17 cellular contexts compared by ENCODE assay signal in genomic region chr3:175384569-175384968, GRCh38.
DNase-seq lines count a peak whose midpoint lies in the region; ATAC-seq, FAIRE-seq and TF ChIP-seq lines count a peak whose summit lies in the region.
"Had no signal": no experiment of that assay in that cellular context is flagged by ENCODE, and none has a peak within 500 bp of the region (broad histone marks: within the 10 kb centered on the region; RNA-seq: fewer than 3 reads in every experiment).

No MANE protein-coding gene starts in this region.

- peak overlapping the region; percentile 53 for H2BK20ac ChIP-seq in IMR-90 (ENCODE audit: low read depth, low read length)

- H3K23ac ChIP-seq in IMR-90 (ENCODE audit: low read depth, low read length), result no peak overlapping the region

- CTCF ChIA-PET in IMR-90 (lab: Yijun Ruan, JAX), result interaction anchor here (0.6 kb wide), 1 partner anchor 782 kb away, joined by 3 read pairs; no protein-coding TSS in a partner anchor

- DNase-seq in IMR-90 (no peak), pancreas (no peak), iPS-NIHi7 (ENCODE audit: extremely low spot score) (no peak)
- DNase-seq in stimulated activated CD4-positive, alpha-beta T cell treated with anti-CD3 and anti-CD28 coated beads, Interleukin-4, amount 100 ng/mL, for 4 hours, result no peak
- DNase-seq: CD4-positive, alpha-beta memory T cell; DMS153; DMS79; GF-D8; H9 had no signal

- FAIRE-seq in A204.1 (lab: Jason Lieb, UNC) (peak; percentile 97), colon (lab: Jason Lieb, UNC) (peak; percentile 93), pancreas (lab: Jason Lieb, UNC) (peak; percentile 97)
- FAIRE-seq: H1, HepG2 had no signal

- H3K36me3 ChIP-seq in IMR-90 (ENCODE audit: control insufficient read depth, insufficient read depth, low read length), result no peaks in the 10 kb centered on the region
- no peaks in the 10 kb centered on the region for H3K36me3 ChIP-seq in pancreas
- H3K36me3 ChIP-seq: BLaER1 had no signal

- TF ChIP-seq CTCF in IMR-90 (conservative IDR thresholded peaks at IDR 0.05; ENCODE audit: low read depth, low read length) (no peak), pancreas (IDR thresholded peaks at IDR 0.05) (no peak)

- H3K9ac ChIP-seq in IMR-90 (ENCODE audit: low read depth, low read length), result no peak overlapping the region
- H3K9ac ChIP-seq: BLaER1 had no signal

- peak overlapping the region; percentile 80 for H2BK5ac ChIP-seq in IMR-90 (ENCODE audit: low read depth, low read length, poor library complexity, severe bottlenecking)

- H4K91ac ChIP-seq in IMR-90 (ENCODE audit: insufficient read depth, low read depth, low read length), result no peak overlapping the region; the same call in 1 of the 2 replicates

- intact Hi-C loops in IMR-90 (cut with micrococcal nuclease), result no loop called here
- intact Hi-C loops in pancreas (cut with DNase I), result no loop called here

- no peak overlapping the region for H2AK9ac ChIP-seq in IMR-90 (replicated peaks; ENCODE audit: low read depth, low read length, poor library complexity)

- POLR2A ChIA-PET in IMR-90 (lab: Charles Lee; ENCODE audit: unreplicated experiment), result no interaction called here

- peak overlapping the region; percentile 93 for H3K18ac ChIP-seq in IMR-90 (ENCODE audit: low read depth, low read length)

- no peak overlapping the region; the same call in 1 of the 2 replicates for H3K27ac ChIP-seq in IMR-90 (ENCODE audit: insufficient read depth, low read length)
- no peak overlapping the region for H3K27ac ChIP-seq in pancreas
- H3K27ac ChIP-seq: 22Rv1, BLaER1 had no signal

- H3K14ac ChIP-seq in IMR-90 (replicated peaks; ENCODE audit: low read depth, low read length), result no peak overlapping the region

- H4K20me1 ChIP-seq in IMR-90 (ENCODE audit: insufficient read depth, low read length), result no peaks in the 10 kb centered on the region
- H4K20me1 ChIP-seq: BLaER1 had no signal

- H4K8ac ChIP-seq in IMR-90 (ENCODE audit: low read depth in 2 of 2, low read length in 2 of 2), result no peak overlapping the region; a peak in 1 of 4 replicates

- H3K27me3 ChIP-seq in IMR-90 (ENCODE audit: control insufficient read depth, insufficient read depth, low read length), result no peaks in the 10 kb centered on the region
- no peaks in the 10 kb centered on the region for H3K27me3 ChIP-seq in pancreas
- H3K27me3 ChIP-seq: BLaER1 had no signal

- H3K4me3 ChIP-seq in IMR-90 (ENCODE audit: insufficient read depth, low read depth, low read length) (no peak overlapping the region), pancreas (no peak overlapping the region)
- H3K4me3 ChIP-seq: BLaER1 had no signal

- in situ Hi-C loops in IMR-90 (cut with MboI; ENCODE audit: low sequenced_read_pairs), result no loop called here

- TF ChIP-seq RAD21 in IMR-90 (IDR thresholded peaks at IDR 0.05; ENCODE audit: low read length), result no peak

- no peak for TF ChIP-seq POLR2A in IMR-90 (IDR thresholded peaks at IDR 0.05; ENCODE audit: low read depth, low read length)

- H3K9me1 ChIP-seq in IMR-90 (ENCODE audit: insufficient read depth, low read length), result no peaks in the 10 kb centered on the region

- H2BK15ac ChIP-seq in IMR-90 (ENCODE audit: low read depth, low read length), result no peak overlapping the region; the same call in 1 of the 3 replicates

- H2BK120ac ChIP-seq in IMR-90 (ENCODE audit: low read depth, low read length), result peak overlapping the region; percentile 62

- peak overlapping the region; percentile 87; the same call in 1 of the 2 replicates for H4K5ac ChIP-seq in IMR-90 (ENCODE audit: low read depth, low read length)

- H3K79me1 ChIP-seq in IMR-90 (ENCODE audit: low read depth in 1 of 2, low read length in 2 of 2), result no peaks in the 10 kb centered on the region

- no peak overlapping the region for H3K4me2 ChIP-seq in IMR-90 (ENCODE audit: low read depth, low read length)
- H3K4me2 ChIP-seq: BLaER1 had no signal

- no peak for ATAC-seq in IMR-90 (ENCODE audit: low read depth)
- ATAC-seq in pancreas, result no peak
- ATAC-seq in HG02970 (IDR thresholded peaks at IDR 0.05; ENCODE audit: low FRiP score, unreplicated experiment), result no peak
- ATAC-seq in HG02885 (IDR thresholded peaks at IDR 0.05; ENCODE audit: poor library complexity, unreplicated experiment), result no peak
- ATAC-seq: HepG2 had no signal

- BruUV-seq in IMR-90 (replicated peaks; lab: Mats Ljungman, UMichigan), result no TSS peak

- H3K56ac ChIP-seq in IMR-90 (ENCODE audit: extremely low read depth, insufficient read depth, low read length), result no peak overlapping the region

- H3K4me1 ChIP-seq in IMR-90 (ENCODE audit: control insufficient read depth, insufficient read depth, low read length), result no peaks in the 10 kb centered on the region
- no peaks in the 10 kb centered on the region for H3K4me1 ChIP-seq in pancreas

- H2AFZ ChIP-seq in IMR-90 (replicated peaks; ENCODE audit: low read length, poor library complexity), result no peak overlapping the region

- dilution Hi-C loops in IMR-90 (cut with HindIII; ENCODE audit: low sequenced_read_pairs, unreplicated experiment), result no loop called here

- no peaks in the 10 kb centered on the region for H3K9me3 ChIP-seq in IMR-90 (ENCODE audit: control insufficient read depth, insufficient read depth, low read length)
- H3K9me3 ChIP-seq in pancreas, result no peaks in the 10 kb centered on the region

- no peak overlapping the region for H3K4ac ChIP-seq in IMR-90 (ENCODE audit: low read depth, low read length)

- no peak overlapping the region for H2AK5ac ChIP-seq in IMR-90 (ENCODE audit: low read depth, low read length)

TF ChIP-seq in IMR-90, 13 proteins besides CTCF, POLR2A, EP300 and RAD21:
- no peak for TF ChIP-seq RCOR1 (IDR thresholded peaks at IDR 0.05; ENCODE audit: insufficient replicate concordance, low read length)
- TF ChIP-seq RFX5 (IDR thresholded peaks at IDR 0.05; ENCODE audit: low read depth, low read length), result no peak
- no peak for TF ChIP-seq CEBPB (IDR thresholded peaks at IDR 0.05; ENCODE audit: low read depth, low read length)
- no peak for TF ChIP-seq USF2 (IDR thresholded peaks at IDR 0.05; ENCODE audit: low read depth, low read length)
- no peak for TF ChIP-seq NFE2L2 (IDR thresholded peaks at IDR 0.05; ENCODE audit: low read depth, low read length)
- TF ChIP-seq FOS (IDR thresholded peaks at IDR 0.05; ENCODE audit: low read depth, low read length), result no peak
- TF ChIP-seq CHD1 (IDR thresholded peaks at IDR 0.05; ENCODE audit: low read depth, low read length), result no peak
- TF ChIP-seq MAFK (IDR thresholded peaks at IDR 0.05; ENCODE audit: low read depth, low read length), result no peak
- TF ChIP-seq MAZ (IDR thresholded peaks at IDR 0.05; ENCODE audit: borderline replicate concordance, low read depth, low read length), result no peak
- no peak for TF ChIP-seq MXI1 (IDR thresholded peaks at IDR 0.05; ENCODE audit: borderline replicate concordance, low read depth, low read length)
- no peak for TF ChIP-seq SMC3 (IDR thresholded peaks at IDR 0.05; ENCODE audit: low read depth, low read length)
- TF ChIP-seq BHLHE40 (IDR thresholded peaks at IDR 0.05; ENCODE audit: low read depth, low read length), result no peak
- TF ChIP-seq ELK1 (IDR thresholded peaks at IDR 0.05; ENCODE audit: borderline replicate concordance, low read depth, low read length), result no peak
